ENCODE assay signal across 20 cellular contexts in the genomic region with DNA sequence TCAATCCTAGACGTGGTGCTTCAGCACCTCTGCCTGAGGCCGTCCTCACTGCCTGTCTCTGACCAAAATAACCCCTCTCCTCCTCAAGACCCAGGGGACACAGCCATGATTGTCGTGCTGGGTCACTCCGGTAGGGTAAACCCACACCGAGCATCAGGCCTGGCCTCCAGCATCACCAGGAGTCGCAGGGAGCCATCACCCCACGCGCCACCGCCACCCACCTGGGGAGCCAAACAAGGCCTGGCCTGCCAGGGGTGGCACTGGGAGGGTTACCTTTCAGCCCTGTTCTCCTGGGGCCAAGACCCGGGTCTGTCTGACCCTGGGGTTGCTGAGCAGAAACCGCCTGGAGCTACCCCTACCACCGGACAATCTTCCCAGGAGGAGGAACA. TPM values are rescaled to one million over a fixed set of nuclear protein-coding genes. Genes with fewer than 3 reads are reported as not detected.
DNase-seq lines count a peak whose midpoint lies in the region; ATAC-seq and TF ChIP-seq lines count a peak whose summit lies in the region.
"Had no signal": no experiment of that assay in that cellular context is flagged by ENCODE, and none has a peak within 500 bp of the region (broad histone marks: within the 10 kb centered on the region; RNA-seq: fewer than 3 reads in every experiment).

No MANE protein-coding gene starts in this region.

- no peaks in the 10 kb centered on the region for H3K9me3 Mint-ChIP-seq in chondrocyte (ENCODE audit: low read depth)
- H3K9me3 Mint-ChIP-seq: stimulated activated memory B cell treated with anti-CD40 and anti-IgM and Interleukin-4, amounts not matched to agents 10 μg/mL and 1 μg/mL and 100 μg/mL, for 72 hours had no signal

- no peak overlapping the region for H3K4me3 Mint-ChIP-seq in chondrocyte (ENCODE audit: unreplicated experiment)
- H3K4me3 Mint-ChIP-seq: stimulated activated memory B cell treated with anti-CD40 and anti-IgM and Interleukin-4, amounts not matched to agents 10 μg/mL and 1 μg/mL and 100 μg/mL, for 72 hours had no signal

- H3K27ac ChIP-seq in lower lobe of right lung (peak overlapping the region; percentile 42), substantia nigra (ENCODE audit: low read depth, low read length, poor library complexity, severe bottlenecking) (peak overlapping the region; percentile 31)

- peaks cover 10% of the 10 kb centered on the region for H3K36me3 Mint-ChIP-seq in chondrocyte (ENCODE audit: low read depth)
- H3K36me3 Mint-ChIP-seq: stimulated activated memory B cell treated with anti-CD40 and anti-IgM and Interleukin-4, amounts not matched to agents 10 μg/mL and 1 μg/mL and 100 μg/mL, for 72 hours had no signal

- in situ Hi-C loops in GM13977 (cut with MboI; ENCODE audit: low pct_unique_long_range_greater_than_20kb, low sequenced_read_pairs, unreplicated experiment) = loop anchor here (25.0 kb wide), 2 partner anchors 370 to 445 kb away; a partner anchor contains a TSS

- H3K4me3 ChIP-seq in lower lobe of right lung = no peak overlapping the region
- H3K4me3 ChIP-seq in foreskin fibroblast (ENCODE audit: low read depth in 1 of 2, low read length in 2 of 2) = no peak overlapping the region
- H3K4me3 ChIP-seq: body of pancreas, mucosa of descending colon had no signal

- ATAC-seq in lower lobe of right lung (no peak), HG02870 (IDR thresholded peaks at IDR 0.05; ENCODE audit: unreplicated experiment) (no peak)
- ATAC-seq: body of pancreas; mucosa of descending colon; stimulated activated memory B cell treated with anti-CD40 and anti-IgM and Interleukin-4, amounts not matched to agents 10 μg/mL and 1 μg/mL and 100 μg/mL, for 72 hours had no signal

- no peaks in the 10 kb centered on the region for H3K27me3 ChIP-seq in lower lobe of right lung (ENCODE audit: low read depth)
- H3K27me3 ChIP-seq: body of pancreas had no signal

- DNase-seq in GM13977 (ENCODE audit: low spot score) (peak; percentile 23), chondrocyte (ENCODE audit: low spot score) (no peak), lower lobe of right lung (no peak), substantia nigra (lab: John Stamatoyannopoulos, UW) (no peak), SIG-M5 (lab: John Stamatoyannopoulos, UW) (no peak), foreskin fibroblast (no peak)
- no peak for DNase-seq in activated CD4-positive, alpha-beta T cell treated with anti-CD3 and anti-CD28 coated beads, Interleukin-2, amount 50 U/mL, for 48 hours
- DNase-seq: activated CD4-positive, alpha-beta T cell treated with anti-CD3 and anti-CD28 coated beads, Interleukin-2, amount 50 U/mL, for 4 hours; activated effector memory CD4-positive, alpha-beta T cell treated with Interleukin-2 at 50 U/mL for 16 hours; body of pancreas; DMS153; effector memory CD4-positive, alpha-beta T cell; HCEC 1CT; mucosa of descending colon; NCI-H2029; NCI-H748 treated with DMSO at 0.1 percent for 48 hours; stimulated activated CD4-positive, alpha-beta T cell treated with anti-CD3 and anti-CD28 coated beads, Interleukin-4, amount 100 ng/mL, for 4 hours; T1000 had no signal

- peaks cover 53% of the 10 kb centered on the region for H3K4me1 ChIP-seq in lower lobe of right lung

- peaks cover 41% of the 10 kb centered on the region for H3K4me1 Mint-ChIP-seq in chondrocyte (ENCODE audit: low read depth)

- no peaks in the 10 kb centered on the region for H3K9me3 ChIP-seq in lower lobe of right lung
- H3K9me3 ChIP-seq: body of pancreas, mucosa of descending colon had no signal

- no peak for TF ChIP-seq CTCF in GM13977 (IDR thresholded peaks at IDR 0.05; ENCODE audit: extremely low read depth, insufficient read depth, missing control alignments)
- no peak for TF ChIP-seq CTCF in chondrocyte (IDR thresholded peaks at IDR 0.05)
- TF ChIP-seq CTCF in lower lobe of right lung (IDR thresholded peaks at IDR 0.05) = no peak
- TF ChIP-seq CTCF in foreskin fibroblast (IDR thresholded peaks at IDR 0.05; ENCODE audit: low read depth, low read length) = no peak

- H3K27me3 Mint-ChIP-seq in chondrocyte (ENCODE audit: low read depth) = peaks cover 2% of the 10 kb centered on the region
- H3K27me3 Mint-ChIP-seq: stimulated activated memory B cell treated with anti-CD40 and anti-IgM and Interleukin-4, amounts not matched to agents 10 μg/mL and 1 μg/mL and 100 μg/mL, for 72 hours had no signal

- intact Hi-C loops in lower lobe of right lung (cut with DNase I) = no loop called here

- H3K36me3 ChIP-seq in lower lobe of right lung = peaks cover 51% of the 10 kb centered on the region

- peak overlapping the region; percentile 39 for H3K27ac Mint-ChIP-seq in chondrocyte (ENCODE audit: unreplicated experiment)
- H3K27ac Mint-ChIP-seq: stimulated activated memory B cell treated with anti-CD40 and anti-IgM and Interleukin-4, amounts not matched to agents 10 μg/mL and 1 μg/mL and 100 μg/mL, for 72 hours had no signal

RNA-seq across cellular contexts. Expression of a gene that starts 39.3 kb away (rescaled TPM):
- 354 to 375 TPM (median 370 TPM) in 3 replicates for total RNA-seq in chondrocyte
- total RNA-seq in lower lobe of right lung = 162 TPM
